Comparison of ENCODE assay signal across 8 cellular contexts in the genomic region with DNA sequence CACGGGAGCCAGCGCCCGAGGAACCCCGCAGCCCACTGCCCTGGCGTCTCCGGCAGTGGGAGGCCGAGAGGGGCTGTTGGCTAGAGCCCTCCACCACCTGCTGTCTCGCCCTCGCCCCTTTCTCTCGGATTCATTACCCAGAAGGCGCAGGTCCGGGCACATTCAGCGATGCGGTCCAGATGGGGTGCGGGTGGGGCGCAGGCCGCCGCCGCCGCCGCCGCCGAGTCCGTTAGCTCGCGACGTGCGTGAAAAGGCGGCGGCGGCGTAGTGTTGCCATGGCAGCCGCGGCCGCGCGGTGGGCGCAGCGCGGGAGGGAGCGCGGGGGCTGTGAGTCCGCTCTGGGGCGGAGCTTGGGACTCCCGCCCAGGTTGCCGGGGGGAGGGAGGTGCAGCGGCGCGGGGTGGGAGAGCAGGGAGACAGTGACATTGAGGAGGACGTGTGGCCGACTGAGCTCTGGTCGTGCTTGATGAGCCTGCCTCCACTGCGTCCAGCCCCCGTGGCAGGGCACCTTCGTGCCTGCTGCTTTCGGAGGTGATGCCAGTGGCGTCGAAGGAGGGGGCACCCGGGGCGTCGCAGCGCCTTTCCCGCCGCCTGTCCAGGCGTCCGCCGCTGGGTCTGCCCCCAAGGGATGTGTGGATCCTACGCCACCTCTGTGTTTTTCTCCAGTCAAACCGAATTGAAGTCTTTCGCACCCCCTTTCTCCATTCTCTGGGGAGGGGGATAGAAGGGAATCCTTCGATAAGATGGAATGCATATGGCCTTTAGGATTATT. TPM values are rescaled to one million over a fixed set of nuclear protein-coding genes. Genes with fewer than 3 reads are reported as not detected.
DNase-seq lines count a peak whose midpoint lies in the region; ATAC-seq and TF ChIP-seq lines count a peak whose summit lies in the region.

TSS of gene KATNAL1 (minus strand) at position 358 of the 772 bp plus-strand sequence. CDS start 23,774 bp downstream, outside the sequence.

- peak within 1 kb of the TSS; percentile 77 for H3K4me3 Mint-ChIP-seq in activated CD4-positive, alpha-beta memory T cell treated with anti-CD3 and anti-CD28 coated beads, Interleukin-2, amount 10 ng/mL, durations not matched to agents 7 days and 5 days

- H3K36me3 Mint-ChIP-seq in activated CD4-positive, alpha-beta memory T cell treated with anti-CD3 and anti-CD28 coated beads, Interleukin-2, amount 10 ng/mL, durations not matched to agents 7 days and 5 days (ENCODE audit: low read depth), result peaks cover 7% of the 10 kb centered on the region

- H3K27ac ChIP-seq in C4-2B, result peak within 1 kb of the TSS; percentile 78

- CTCF ChIA-PET in activated CD4-positive, alpha-beta memory T cell treated with anti-CD3 and anti-CD28 coated beads, Interleukin-2, amount 10 ng/mL, durations not matched to agents 7 days and 5 days (lab: Charles Lee), result interaction anchor here (0.7 to 3.4 kb wide), 17 partner anchors 28 to 432 kb away, joined by 3 to 23 read pairs (median 5); no protein-coding TSS in a partner anchor

- H3K27me3 Mint-ChIP-seq in activated CD4-positive, alpha-beta memory T cell treated with anti-CD3 and anti-CD28 coated beads, Interleukin-2, amount 10 ng/mL, durations not matched to agents 7 days and 5 days, result no peaks in the 10 kb centered on the region

- POLR2A ChIA-PET in activated CD4-positive, alpha-beta memory T cell treated with anti-CD3 and anti-CD28 coated beads, Interleukin-2, amount 10 ng/mL, durations not matched to agents 7 days and 5 days (lab: Charles Lee), result interaction anchor here (0.7 to 3.4 kb wide), 28 partner anchors 10 to 457 kb away, joined by 3 to 31 read pairs (median 4); partner anchors contain the start of genes HMGB1, UBL3 and USPL1

- H3K9me3 Mint-ChIP-seq in activated CD4-positive, alpha-beta memory T cell treated with anti-CD3 and anti-CD28 coated beads, Interleukin-2, amount 10 ng/mL, durations not matched to agents 7 days and 5 days, result no peaks in the 10 kb centered on the region

- H3K27ac Mint-ChIP-seq in activated CD4-positive, alpha-beta memory T cell treated with anti-CD3 and anti-CD28 coated beads, Interleukin-2, amount 10 ng/mL, durations not matched to agents 7 days and 5 days, result peak within 1 kb of the TSS; percentile 78

- no peak for TF ChIP-seq CTCF in C4-2B (conservative IDR thresholded peaks at IDR 0.05)

- H3K4me1 Mint-ChIP-seq in activated CD4-positive, alpha-beta memory T cell treated with anti-CD3 and anti-CD28 coated beads, Interleukin-2, amount 10 ng/mL, durations not matched to agents 7 days and 5 days, result peaks cover 47% of the 10 kb centered on the region

- peak; percentile 57 for ATAC-seq in HG03439 (IDR thresholded peaks at IDR 0.05; ENCODE audit: unreplicated experiment)

- DNase-seq in GM19238 (ENCODE audit: insufficient read length, low spot score), result peak; percentile 66
- DNase-seq in NCI-H526 treated with DMSO at 0.1 percent for 48 hours (lab: John Stamatoyannopoulos, UW), result peak; percentile 89
- DNase-seq in activated CD4-positive, alpha-beta memory T cell treated with anti-CD3 and anti-CD28 coated beads, Interleukin-2, amount 10 ng/mL, durations not matched to agents 7 days and 5 days, result peak; percentile 77
- peak; percentile 69 for DNase-seq in effector CD4-positive, alpha-beta T cell
- peak; percentile 76 to 79 for DNase-seq in lung microvascular endothelial cell (ENCODE audit: low read depth in 2 of 2)
- peak; percentile 39 to 53 (median 43) for DNase-seq in stimulated activated CD4-positive, alpha-beta T cell treated with anti-CD3 and anti-CD28 coated beads, TNF-alpha, amount 100 ng/mL, for 4 hours (ENCODE audit: low read depth in 3 of 3)

RNA-seq across cellular contexts. Expression of gene KATNAL1, which starts in this region (rescaled TPM):
- total RNA-seq in activated CD4-positive, alpha-beta memory T cell treated with anti-CD3 and anti-CD28 coated beads, Interleukin-2, amount 10 ng/mL, durations not matched to agents 7 days and 5 days, result 10 to 100 TPM; 27.8 to 29.4 TPM
- total RNA-seq in lung microvascular endothelial cell, result 10.2 and 12.1 TPM in 2 replicates

Comparison
In these comparisons a context has a peak if more than half of its experiments do, and no peak if none do; other contexts are left out.
1. Peak in every context shown above with its lines: DNase-seq, ATAC-seq and H3K27ac ChIP-seq.